Comparison of ENCODE assay signal across 8 cellular contexts in genomic region chr2:177618270-177619253, GRCh38.
A peak's percentile ranks its signal among the peaks of the same experiment; 100 is the strongest.
DNase-seq lines count a peak whose midpoint lies in the region; ATAC-seq and TF ChIP-seq lines count a peak whose summit lies in the region.

No MANE protein-coding gene starts in this region.

- H3K4me3 Mint-ChIP-seq in Calu3 (ENCODE audit: low read depth, unreplicated experiment), result peak overlapping the region; percentile 84

- peak overlapping the region; percentile 97 for H3K27ac ChIP-seq in HUES48 (ENCODE audit: low read depth, low read length)
- H3K27ac ChIP-seq in OCI-LY1 (ENCODE audit: low read depth, low read length, poor library complexity, severe bottlenecking), result peak overlapping the region; percentile 84

- no peaks in the 10 kb centered on the region for H3K9me3 Mint-ChIP-seq in Calu3 (ENCODE audit: low read depth, unreplicated experiment)

- H3K9ac ChIP-seq in HUES48 (ENCODE audit: low read depth, low read length) (peak overlapping the region; percentile 93), OCI-LY1 (ENCODE audit: low read length) (peak overlapping the region; percentile 82)

- H3K36me3 ChIP-seq in HUES48 (ENCODE audit: control insufficient read depth, insufficient read depth, low read length), result no peaks in the 10 kb centered on the region
- H3K36me3 ChIP-seq in OCI-LY1 (ENCODE audit: insufficient read depth, low read length), result no peaks in the 10 kb centered on the region

- H3K36me3 Mint-ChIP-seq in Calu3 (ENCODE audit: insufficient read depth, unreplicated experiment), result peaks cover 15% of the 10 kb centered on the region

- H2AFZ ChIP-seq in OCI-LY1 (ENCODE audit: low read length), result peak overlapping the region; percentile 97

- intact Hi-C loops in Calu3 (cut with micrococcal nuclease; ENCODE audit: unreplicated experiment), result loop anchor here (5.0 kb wide), 1 partner anchor 66 kb away; a partner anchor contains a TSS

- H3K4me3 ChIP-seq in HUES48 (ENCODE audit: low read depth, low read length) (peak overlapping the region; percentile 95), OCI-LY1 (ENCODE audit: low read depth, low read length, poor library complexity, severe bottlenecking) (peak overlapping the region; percentile 78), epithelial cell of esophagus (ENCODE audit: low read length) (peak overlapping the region; percentile 96)

- CTCF ChIA-PET in Calu3 (lab: Charles Lee), result interaction anchor here (1.2 kb wide), 1 partner anchor 14 kb away, joined by 3 read pairs; no protein-coding TSS in a partner anchor

- H3K27me3 ChIP-seq in HUES48 (ENCODE audit: control insufficient read depth, insufficient read depth, low read length), result no peaks in the 10 kb centered on the region
- no peaks in the 10 kb centered on the region for H3K27me3 ChIP-seq in OCI-LY1 (ENCODE audit: insufficient read depth, low read length)

- no peaks in the 10 kb centered on the region for H3K9me3 ChIP-seq in HUES48 (ENCODE audit: control insufficient read depth, insufficient read depth, low read length)
- H3K9me3 ChIP-seq in OCI-LY1 (ENCODE audit: low read length), result 0 out of 2 replicates have a peak, but pooled peaks cover 3% of the 10 kb centered on the region

- peak overlapping the region; percentile 94 for H3K4me2 ChIP-seq in OCI-LY1 (ENCODE audit: low read length)

- H4K20me1 ChIP-seq in OCI-LY1 (ENCODE audit: insufficient read depth, low read length), result no peaks in the 10 kb centered on the region

- H3K4me1 ChIP-seq in HUES48 (ENCODE audit: control insufficient read depth, insufficient read depth, low read length) (no peaks in the 10 kb centered on the region), OCI-LY1 (ENCODE audit: insufficient read depth, low read length, severe bottlenecking) (peaks cover 27% of the 10 kb centered on the region)

- no peaks in the 10 kb centered on the region for H3F3A ChIP-seq in OCI-LY1 (ENCODE audit: insufficient read depth, low read length)

- peak; percentile 99 for ATAC-seq in GM21423 (IDR thresholded peaks at IDR 0.05; ENCODE audit: unreplicated experiment)

- no peaks in the 10 kb centered on the region for H3K9me2 ChIP-seq in OCI-LY1 (ENCODE audit: low read depth, low read length)

- DNase-seq in Calu3, result peak; percentile 90
- peak; percentile 85 for DNase-seq in activated T-cell treated with anti-CD3 and anti-CD28 coated beads for 24 hours (ENCODE audit: low read depth)
- peak; percentile 85 for DNase-seq in epithelial cell of esophagus (ENCODE audit: low read depth)
- DNase-seq in middle frontal gyrus (ENCODE audit: extremely low spot score, low spot score), result peak; percentile 83
- peak; percentile 82 to 84 for DNase-seq in stimulated activated CD8-positive, alpha-beta memory T cell treated with anti-CD3 and anti-CD28 coated beads, Interleukin-2, amount 100 ng/mL, for 1 hour (ENCODE audit: low read depth in 2 of 2)

- TF ChIP-seq CTCF in Calu3 (IDR thresholded peaks at IDR 0.05; ENCODE audit: unreplicated experiment) (no peak), OCI-LY1 (IDR thresholded peaks at IDR 0.05; ENCODE audit: low read length) (no peak), epithelial cell of esophagus (IDR thresholded peaks at IDR 0.05; ENCODE audit: insufficient read depth, low read depth, low read length, missing control alignments) (no peak)

- H3K79me2 ChIP-seq in OCI-LY1 (ENCODE audit: insufficient read depth, low read length), result no peaks in the 10 kb centered on the region

- H3K27me3 Mint-ChIP-seq in Calu3 (ENCODE audit: unreplicated experiment), result no peaks in the 10 kb centered on the region

- H3K4me1 Mint-ChIP-seq in Calu3 (ENCODE audit: low read depth, unreplicated experiment), result no peaks in the 10 kb centered on the region

- H3K27ac Mint-ChIP-seq in Calu3 (ENCODE audit: unreplicated experiment), result peak overlapping the region; percentile 98

- BruUV-seq in Calu3 (replicated peaks; lab: Mats Ljungman, UMichigan), result TSS peak; percentile 32

Comparison
In these comparisons a context has a peak if more than half of its experiments do, and no peak if none do; other contexts are left out.
1. Peak in every context shown above with its lines: DNase-seq, ATAC-seq, H3K4me3 ChIP-seq and H3K27ac ChIP-seq.